ENCODE assay signal across 1 cellular context in the genomic region with DNA sequence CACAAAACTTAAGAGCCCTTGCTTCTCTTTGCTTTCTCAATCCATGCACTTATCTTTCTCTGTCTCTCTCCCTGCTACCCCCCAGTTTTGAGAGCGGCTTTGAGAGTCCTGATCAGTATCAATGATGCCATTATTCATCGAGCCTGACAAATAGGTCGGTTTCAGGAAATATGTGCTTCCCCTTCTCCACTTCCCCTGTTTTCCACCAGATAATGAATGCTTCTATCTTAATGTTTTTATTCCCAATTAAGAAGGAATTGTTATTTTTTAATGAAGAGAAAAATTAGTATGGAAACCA.
TF ChIP-seq lines count a peak whose summit lies in the region.

No MANE protein-coding gene starts in this region.

TF ChIP-seq in GM23338, 12 proteins besides CTCF, POLR2A, EP300 and RAD21 (continued from another document):
- TF ChIP-seq ETS1 (IDR thresholded peaks at IDR 0.05) (no peak), NANOG (IDR thresholded peaks at IDR 0.05; ENCODE audit: borderline replicate concordance) (no peak), STAT1 (IDR thresholded peaks at IDR 0.05; ENCODE audit: unreplicated experiment) (no peak), EZH2phosphoT487 (IDR thresholded peaks at IDR 0.05; ENCODE audit: unreplicated experiment) (no peak), ZNF114 (CRISPR knock-in tag; IDR thresholded peaks at IDR 0.05) (no peak), ZNF331 (CRISPR knock-in tag; IDR thresholded peaks at IDR 0.05; ENCODE audit: low read depth) (no peak), JUNB (IDR thresholded peaks at IDR 0.05; ENCODE audit: unreplicated experiment) (no peak)
- TF ChIP-seq, protein P1, sequence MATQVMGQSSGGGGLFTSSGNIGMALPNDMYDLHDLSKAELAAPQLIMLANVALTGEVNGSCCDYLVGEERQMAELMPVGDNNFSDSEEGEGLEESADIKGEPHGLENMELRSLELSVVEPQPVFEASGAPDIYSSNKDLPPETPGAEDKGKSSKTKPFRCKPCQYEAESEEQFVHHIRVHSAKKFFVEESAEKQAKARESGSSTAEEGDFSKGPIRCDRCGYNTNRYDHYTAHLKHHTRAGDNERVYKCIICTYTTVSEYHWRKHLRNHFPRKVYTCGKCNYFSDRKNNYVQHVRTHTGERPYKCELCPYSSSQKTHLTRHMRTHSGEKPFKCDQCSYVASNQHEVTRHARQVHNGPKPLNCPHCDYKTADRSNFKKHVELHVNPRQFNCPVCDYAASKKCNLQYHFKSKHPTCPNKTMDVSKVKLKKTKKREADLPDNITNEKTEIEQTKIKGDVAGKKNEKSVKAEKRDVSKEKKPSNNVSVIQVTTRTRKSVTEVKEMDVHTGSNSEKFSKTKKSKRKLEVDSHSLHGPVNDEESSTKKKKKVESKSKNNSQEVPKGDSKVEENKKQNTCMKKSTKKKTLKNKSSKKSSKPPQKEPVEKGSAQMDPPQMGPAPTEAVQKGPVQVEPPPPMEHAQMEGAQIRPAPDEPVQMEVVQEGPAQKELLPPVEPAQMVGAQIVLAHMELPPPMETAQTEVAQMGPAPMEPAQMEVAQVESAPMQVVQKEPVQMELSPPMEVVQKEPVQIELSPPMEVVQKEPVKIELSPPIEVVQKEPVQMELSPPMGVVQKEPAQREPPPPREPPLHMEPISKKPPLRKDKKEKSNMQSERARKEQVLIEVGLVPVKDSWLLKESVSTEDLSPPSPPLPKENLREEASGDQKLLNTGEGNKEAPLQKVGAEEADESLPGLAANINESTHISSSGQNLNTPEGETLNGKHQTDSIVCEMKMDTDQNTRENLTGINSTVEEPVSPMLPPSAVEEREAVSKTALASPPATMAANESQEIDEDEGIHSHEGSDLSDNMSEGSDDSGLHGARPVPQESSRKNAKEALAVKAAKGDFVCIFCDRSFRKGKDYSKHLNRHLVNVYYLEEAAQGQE (IDR thresholded peaks at IDR 0.05; ENCODE audit: unreplicated experiment), result no peak
TF ChIP-seq in GM23338: peak in this region for 0.
